22 cellular contexts compared by ENCODE assay signal in the genomic region with DNA sequence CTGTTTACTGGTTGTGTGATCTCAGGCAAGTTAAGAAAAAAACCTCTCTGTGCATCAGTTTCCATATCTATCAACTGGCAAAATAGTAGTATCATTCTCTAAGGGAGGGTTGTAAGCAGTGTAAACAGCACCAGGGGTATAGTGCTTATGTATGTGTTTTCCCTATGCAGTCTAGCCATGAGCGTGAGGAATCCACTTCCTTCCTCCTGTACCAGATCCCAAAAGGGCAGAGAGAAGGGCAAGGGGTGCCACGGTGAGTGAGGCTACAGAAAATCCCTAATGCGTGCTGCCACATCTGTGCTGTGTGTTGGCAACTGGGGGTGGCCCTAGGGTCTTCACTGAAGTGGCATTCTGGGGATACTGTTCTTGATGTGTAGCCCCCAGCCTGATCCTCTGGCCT. TPM values are rescaled to one million over a fixed set of nuclear protein-coding genes. Genes with fewer than 3 reads are reported as not detected.
DNase-seq lines count a peak whose midpoint lies in the region; ATAC-seq and TF ChIP-seq lines count a peak whose summit lies in the region.
"Had no signal": no experiment of that assay in that cellular context is flagged by ENCODE, and none has a peak within 500 bp of the region (broad histone marks: within the 10 kb centered on the region; RNA-seq: fewer than 3 reads in every experiment).

No MANE protein-coding gene starts in this region.

- H3K36me3 Mint-ChIP-seq in activated CD4-positive, alpha-beta T cell treated with anti-CD3 and anti-CD28 coated beads for 36 hours (ENCODE audit: low read depth), result no peaks in the 10 kb centered on the region
- peaks cover 6 to 8% of the 10 kb centered on the region in 2 donors for H3K36me3 Mint-ChIP-seq in CD14-positive monocyte
- no peaks in the 10 kb centered on the region for H3K36me3 Mint-ChIP-seq in activated B cell treated with CpG ODN at 0.5 μM for 24 hours (ENCODE audit: low read depth)
- H3K36me3 Mint-ChIP-seq: naive thymus-derived CD8-positive, alpha-beta T cell had no signal

- H3K9me3 Mint-ChIP-seq in activated CD4-positive, alpha-beta T cell treated with anti-CD3 and anti-CD28 coated beads for 36 hours (ENCODE audit: low read depth), result no peaks in the 10 kb centered on the region
- no peaks in the 10 kb centered on the region for H3K9me3 Mint-ChIP-seq in CD14-positive monocyte
- no peaks in the 10 kb centered on the region for H3K9me3 Mint-ChIP-seq in activated B cell treated with CpG ODN at 0.5 μM for 24 hours
- H3K9me3 Mint-ChIP-seq: HFFc6; naive thymus-derived CD8-positive, alpha-beta T cell had no signal

- H3K27me3 Mint-ChIP-seq in activated CD4-positive, alpha-beta T cell treated with anti-CD3 and anti-CD28 coated beads for 36 hours, result no peaks in the 10 kb centered on the region
- H3K27me3 Mint-ChIP-seq in CD14-positive monocyte (ENCODE audit: low read depth in 3 of 3), result peaks cover 0 to 2% (median 1%) of the 10 kb centered on the region in 3 donors
- no peaks in the 10 kb centered on the region for H3K27me3 Mint-ChIP-seq in activated B cell treated with CpG ODN at 0.5 μM for 24 hours
- H3K27me3 Mint-ChIP-seq: naive thymus-derived CD8-positive, alpha-beta T cell had no signal

- intact Hi-C loops in activated CD4-positive, alpha-beta T cell treated with anti-CD3 and anti-CD28 coated beads for 36 hours (cut with DNase I, micrococcal nuclease), result no loop called here
- intact Hi-C loops in CD14-positive monocyte (cut with micrococcal nuclease) (no loop called here), activated B cell treated with CpG ODN at 0.5 μM for 24 hours (cut with micrococcal nuclease) (loop anchor here (5.0 kb wide), 1 partner anchor 1686 kb away; a partner anchor contains a TSS)

- ATAC-seq in activated CD4-positive, alpha-beta T cell treated with anti-CD3 and anti-CD28 coated beads for 36 hours, result no peak
- no peak for ATAC-seq in activated B cell treated with CpG ODN at 0.5 μM for 24 hours (ENCODE audit: low read depth)
- ATAC-seq: esophagus mucosa; gastrocnemius medialis; naive thymus-derived CD8-positive, alpha-beta T cell; sciatic nerve had no signal

- POLR2A ChIA-PET in activated CD4-positive, alpha-beta T cell treated with anti-CD3 and anti-CD28 coated beads for 36 hours (lab: Charles Lee), result interaction anchor here (1.0 kb wide), 1 partner anchor 18 kb away, joined by 3 read pairs; a partner anchor contains a TSS
- POLR2A ChIA-PET in activated B cell treated with CpG ODN at 0.5 μM for 24 hours (lab: Charles Lee), result no interaction called here

- H3K4me3 Mint-ChIP-seq in activated CD4-positive, alpha-beta T cell treated with anti-CD3 and anti-CD28 coated beads for 36 hours, result no peak overlapping the region
- H3K4me3 Mint-ChIP-seq in CD14-positive monocyte (no peak overlapping the region), activated B cell treated with CpG ODN at 0.5 μM for 24 hours (no peak overlapping the region)
- H3K4me3 Mint-ChIP-seq: HFFc6 had no signal

- CTCF ChIA-PET in activated CD4-positive, alpha-beta T cell treated with anti-CD3 and anti-CD28 coated beads for 36 hours (lab: Charles Lee), result no interaction called here
- CTCF ChIA-PET in activated B cell treated with CpG ODN at 0.5 μM for 24 hours (lab: Charles Lee), result no interaction called here

- TF ChIP-seq CTCF in CD14-positive monocyte (IDR thresholded peaks at IDR 0.05) (no peak), activated B cell treated with CpG ODN at 0.5 μM for 24 hours (IDR thresholded peaks at IDR 0.05) (no peak)

- peaks cover 58% of the 10 kb centered on the region for H3K4me1 Mint-ChIP-seq in activated CD4-positive, alpha-beta T cell treated with anti-CD3 and anti-CD28 coated beads for 36 hours
- H3K4me1 Mint-ChIP-seq in CD14-positive monocyte (peaks cover 84% of the 10 kb centered on the region), activated B cell treated with CpG ODN at 0.5 μM for 24 hours (peaks cover 56% of the 10 kb centered on the region)

- peak overlapping the region; percentile 82 for H3K27ac Mint-ChIP-seq in activated CD4-positive, alpha-beta T cell treated with anti-CD3 and anti-CD28 coated beads for 36 hours
- H3K27ac Mint-ChIP-seq in CD14-positive monocyte (peak overlapping the region in 4 of 7 donors; percentile 92 to 98 (median 96)), activated B cell treated with CpG ODN at 0.5 μM for 24 hours (peak overlapping the region; percentile 60)
- H3K27ac Mint-ChIP-seq: HFFc6 had no signal

- DNase-seq in activated CD4-positive, alpha-beta T cell treated with anti-CD3 and anti-CD28 coated beads for 36 hours, result no peak
- DNase-seq in activated CD4-positive, alpha-beta T cell treated with anti-CD3 and anti-CD28 coated beads for 48 hours, result no peak
- DNase-seq in CD14-positive monocyte (ENCODE audit: low spot score), result no peak
- DNase-seq in activated B cell treated with CpG ODN at 0.5 μM for 24 hours, result no peak
- peak; percentile 18 for DNase-seq in islet precursor cell
- no peak for DNase-seq in DMS153 (lab: John Stamatoyannopoulos, UW)
- DNase-seq in GF-D8 (lab: John Stamatoyannopoulos, UW), result no peak
- no peak for DNase-seq in middle frontal gyrus (ENCODE audit: extremely low spot score, low spot score)
- DNase-seq: anterior cingulate cortex; central memory CD4-positive, alpha-beta T cell; gastrocnemius medialis; HFFc6; kidney glomerular epithelial cell; mammary epithelial cell; naive thymus-derived CD8-positive, alpha-beta T cell; NCI-H1105 treated with DMSO at 0.1 percent for 48 hours; NCI-H2107; NCI-H524; posterior cingulate gyrus; stimulated activated CD4-positive, alpha-beta T cell treated with anti-CD3 and anti-CD28 coated beads, Interleukin-15, amount 100 ng/mL, for 24 hours had no signal

RNA-seq across cellular contexts. Expression of a gene that starts 18.4 kb away (rescaled TPM):
- 10 to 100 TPM; 22.5 to 23.9 TPM for total RNA-seq in activated CD4-positive, alpha-beta T cell treated with anti-CD3 and anti-CD28 coated beads for 36 hours
- 1 to 10 TPM; 4.1 to 5.8 TPM for polyA plus RNA-seq in CD14-positive monocyte
- total RNA-seq in activated B cell treated with CpG ODN at 0.5 μM for 24 hours, result 22.7 and 23.6 TPM in 2 replicates

RNA-seq across cellular contexts. Expression of a gene that starts 53.6 kb away (rescaled TPM):
- 100 to 1,000 TPM; 386 to 464 TPM for total RNA-seq in activated CD4-positive, alpha-beta T cell treated with anti-CD3 and anti-CD28 coated beads for 36 hours
- 100 to 1,000 TPM; 162 to 180 TPM for polyA plus RNA-seq in CD14-positive monocyte
- 156 and 162 TPM in 2 replicates for total RNA-seq in activated B cell treated with CpG ODN at 0.5 μM for 24 hours
